ENCODE assay signal across 26 cellular contexts in genomic region chrX:23382572-23382971, GRCh38. TPM values are rescaled to one million over a fixed set of nuclear protein-coding genes. Genes with fewer than 3 reads are reported as not detected.
"Had no signal": no experiment of that assay in that cellular context is flagged by ENCODE, and none has a peak within 500 bp of the region (broad histone marks: within the 10 kb centered on the region; RNA-seq: fewer than 3 reads in every experiment).

No MANE protein-coding gene starts in this region.

- H3K27ac ChIP-seq: colonic mucosa, epithelial cell of prostate, gastrocnemius medialis, neutrophil, pancreas, right lobe of liver, stomach, thyroid gland had no signal

- H3K27ac Mint-ChIP-seq: dendritic cell treated with granulocyte-macrophage colony-stimulating factor and Interleukin-4, amounts not matched to agents 40 ng/mL and 50 ng/mL, for 4 days; memory B cell; natural killer cell; progenitor cell of endocrine pancreas; stimulated activated effector memory CD8-positive, alpha-beta T cell treated with anti-CD3 and anti-CD28 coated beads, Interleukin-12 subunit alpha, Interleukin-12 subunit beta, amount 100 ng/mL, for 72 hours had no signal

- H3K36me3 Mint-ChIP-seq: memory B cell; natural killer cell; stimulated activated effector memory CD8-positive, alpha-beta T cell treated with anti-CD3 and anti-CD28 coated beads, Interleukin-12 subunit alpha, Interleukin-12 subunit beta, amount 100 ng/mL, for 72 hours had no signal

- DNase-seq: colonic mucosa; effector CD8-positive, alpha-beta T cell; endodermal cell; foreskin fibroblast; gastrocnemius medialis; head of caudate nucleus; kidney; natural killer cell; pancreas; right lobe of liver; stimulated activated CD4-positive, alpha-beta T cell treated with anti-CD3 and anti-CD28 coated beads, Interleukin-2, amount 100 ng/mL, for 24 hours; stimulated activated CD4-positive, alpha-beta T cell treated with anti-CD3 and anti-CD28 coated beads, Interleukin-4, amount 100 ng/mL, for 24 hours; stimulated activated naive CD4-positive, alpha-beta T cell treated with Interleukin-2 at 50 U/mL for 16 hours; stomach; thyroid gland; trophoblast cell had no signal

- H3K4me3 ChIP-seq: colonic mucosa, gastrocnemius medialis, lung, pancreas, right lobe of liver, stomach, thyroid gland had no signal

- H3K27me3 Mint-ChIP-seq: progenitor cell of endocrine pancreas had no signal

- ATAC-seq: esophagus mucosa; gastrocnemius medialis; left lobe of liver; natural killer cell; pancreas; right lobe of liver; stimulated activated effector memory CD8-positive, alpha-beta T cell treated with anti-CD3 and anti-CD28 coated beads, Interleukin-12 subunit alpha, Interleukin-12 subunit beta, amount 100 ng/mL, for 72 hours had no signal

- H3K27me3 ChIP-seq: colonic mucosa, gastrocnemius medialis, pancreas, right lobe of liver, stomach, thyroid gland had no signal

- H3K4me3 Mint-ChIP-seq: dendritic cell treated with granulocyte-macrophage colony-stimulating factor and Interleukin-4, amounts not matched to agents 40 ng/mL and 50 ng/mL, for 4 days; endodermal cell; neural crest cell; stimulated activated effector memory CD8-positive, alpha-beta T cell treated with anti-CD3 and anti-CD28 coated beads, Interleukin-12 subunit alpha, Interleukin-12 subunit beta, amount 100 ng/mL, for 72 hours had no signal

- H3K9me3 Mint-ChIP-seq: dendritic cell treated with granulocyte-macrophage colony-stimulating factor and Interleukin-4, amounts not matched to agents 40 ng/mL and 50 ng/mL, for 4 days; endodermal cell; memory B cell; natural killer cell; neural crest cell; stimulated activated effector memory CD8-positive, alpha-beta T cell treated with anti-CD3 and anti-CD28 coated beads, Interleukin-12 subunit alpha, Interleukin-12 subunit beta, amount 100 ng/mL, for 72 hours had no signal

- H3K36me3 ChIP-seq: colonic mucosa, gastrocnemius medialis, neutrophil, pancreas, right lobe of liver, stomach, thyroid gland had no signal

- H3K9me3 ChIP-seq: colonic mucosa, gastrocnemius medialis, neutrophil, pancreas, right lobe of liver, stomach, thyroid gland had no signal

- H3K4me1 ChIP-seq: colonic mucosa, gastrocnemius medialis, pancreas, right lobe of liver, stomach, thyroid gland had no signal

RNA-seq across cellular contexts. Expression of gene PTCHD1, which starts 47.9 kb away (rescaled TPM):
- total RNA-seq: natural killer cell had no signal
